2 cellular contexts compared by ENCODE assay signal in genomic region chr1:169722784-169723183, GRCh38.
TF ChIP-seq lines count a peak whose summit lies in the region.

No MANE protein-coding gene starts in this region.

TF ChIP-seq in SK-N-SH, 30 proteins besides CTCF, POLR2A, EP300 and RAD21:
- TF ChIP-seq USF2 (IDR thresholded peaks at IDR 0.05; ENCODE audit: borderline replicate concordance, low read depth, low read length) (no peak), ZBTB33 (IDR thresholded peaks at IDR 0.05; ENCODE audit: borderline replicate concordance, low read depth) (no peak), NRF1 (IDR thresholded peaks at IDR 0.05; ENCODE audit: low read depth, low read length) (no peak), POLR2AphosphoS5 (IDR thresholded peaks at IDR 0.05; ENCODE audit: low read depth, low read length) (no peak), FOXM1 (IDR thresholded peaks at IDR 0.05; ENCODE audit: low read depth) (no peak), MAX (IDR thresholded peaks at IDR 0.05; ENCODE audit: low read depth) (no peak), FOSL2 (IDR thresholded peaks at IDR 0.05; ENCODE audit: borderline replicate concordance, low read depth) (no peak), GABPA (IDR thresholded peaks at IDR 0.05; ENCODE audit: low read depth) (no peak), MEF2A (IDR thresholded peaks at IDR 0.05; ENCODE audit: borderline replicate concordance, low read depth) (no peak), TEAD4 (IDR thresholded peaks at IDR 0.05; ENCODE audit: borderline replicate concordance, insufficient read depth) (no peak), SIN3A (IDR thresholded peaks at IDR 0.05; ENCODE audit: borderline replicate concordance, low read depth, low read length) (no peak)
TF ChIP-seq in SK-N-SH: peak in this region for 0.

TF ChIP-seq in endothelial cell of umbilical vein, 7 proteins besides CTCF, POLR2A, EP300 and RAD21:
- TF ChIP-seq GATA2 (IDR thresholded peaks at IDR 0.05; ENCODE audit: insufficient read depth, insufficient read length, low read depth, low read length) (no peak), FOS (IDR thresholded peaks at IDR 0.05; ENCODE audit: borderline replicate concordance, insufficient read depth, low read length) (no peak), MAX (IDR thresholded peaks at IDR 0.05; ENCODE audit: insufficient read depth, insufficient read length) (no peak), JUN (IDR thresholded peaks at IDR 0.05; ENCODE audit: borderline replicate concordance, insufficient read depth, insufficient read length, low read depth) (no peak), MYC (IDR thresholded peaks at IDR 0.05; ENCODE audit: low read depth, low read length) (no peak), POLR2AphosphoS5 (IDR thresholded peaks at IDR 0.05; ENCODE audit: insufficient read depth, low read depth, low read length) (no peak), EZH2 (IDR thresholded peaks at IDR 0.05; ENCODE audit: borderline replicate concordance, low read depth, low read length, severe bottlenecking) (no peak)
